19 cellular contexts compared by ENCODE assay signal in genomic region chr12:61250303-61250702, GRCh38.
"Had no signal": no experiment of that assay in that cellular context is flagged by ENCODE, and none has a peak within 500 bp of the region (broad histone marks: within the 10 kb centered on the region; RNA-seq: fewer than 3 reads in every experiment).

No MANE protein-coding gene starts in this region.

- DNase-seq: Karpas-422, KG1, MM.1S, NCI-H1092 treated with DMSO at 0.1 percent for 48 hours, NCI-H1436, NCI-H187, NCI-H2029, NCI-H2081 treated with DMSO at 0.1 percent for 48 hours, NCI-H2171, NCI-H226, NCI-H446, NCI-H510A, NCI-H524 treated with DMSO at 0.1 percent for 48 hours, NCI-H69, NCI-H774, SHP77, SK-N-SH, SW 1271 had no signal

- H3K4me2 ChIP-seq: SK-N-SH had no signal

- H3K9ac ChIP-seq: SK-N-SH had no signal

- ATAC-seq: Panc1 had no signal
